In genomic region chr17:42125565-42125964, GRCh38 we compare ENCODE assay signal across 16 cellular contexts. TPM values are rescaled to one million over a fixed set of nuclear protein-coding genes. Genes with fewer than 3 reads are reported as not detected.
DNase-seq lines count a peak whose midpoint lies in the region; ATAC-seq and TF ChIP-seq lines count a peak whose summit lies in the region.
"Had no signal": no experiment of that assay in that cellular context is flagged by ENCODE, and none has a peak within 500 bp of the region (broad histone marks: within the 10 kb centered on the region; RNA-seq: fewer than 3 reads in every experiment).

No MANE protein-coding gene starts in this region.

- H3K9me3 Mint-ChIP-seq in endothelial cell (ENCODE audit: unreplicated experiment), result no peaks in the 10 kb centered on the region
- no peaks in the 10 kb centered on the region for H3K9me3 Mint-ChIP-seq in stimulated activated effector memory CD8-positive, alpha-beta T cell treated with anti-CD3 and anti-CD28 coated beads, Interleukin-12 subunit alpha, Interleukin-12 subunit beta, amount 100 ng/mL, for 72 hours
- H3K9me3 Mint-ChIP-seq: CD4-positive, alpha-beta memory T cell had no signal

- H3K36me3 Mint-ChIP-seq in endothelial cell (ENCODE audit: low read depth, unreplicated experiment), result peaks cover 47% of the 10 kb centered on the region
- peaks cover 74% of the 10 kb centered on the region for H3K36me3 Mint-ChIP-seq in stimulated activated effector memory CD8-positive, alpha-beta T cell treated with anti-CD3 and anti-CD28 coated beads, Interleukin-12 subunit alpha, Interleukin-12 subunit beta, amount 100 ng/mL, for 72 hours

- H3K27ac ChIP-seq in HEK293 (ENCODE audit: extremely low read depth, low read depth, low read length), result no peak overlapping the region
- H3K27ac ChIP-seq: GM23248 had no signal

- peaks cover 39 to 71% of the 10 kb centered on the region in 2 experiments for H3K36me3 ChIP-seq in HEK293 (ENCODE audit: control insufficient read depth in 2 of 2, insufficient read depth in 1 of 2, low read length in 2 of 2)

- DNase-seq in endothelial cell (ENCODE audit: low spot score), result no peak
- DNase-seq in stimulated activated effector memory CD8-positive, alpha-beta T cell treated with anti-CD3 and anti-CD28 coated beads, Interleukin-12 subunit alpha, Interleukin-12 subunit beta, amount 100 ng/mL, for 72 hours (ENCODE audit: low spot score in 2 of 2), result no peak
- no peak for DNase-seq in NCI-H1092 treated with DMSO at 0.1 percent for 48 hours (lab: John Stamatoyannopoulos, UW)
- DNase-seq in retina, result no peak
- DNase-seq in left lobe of liver (ENCODE audit: low spot score), result no peak
- DNase-seq: C1 segment of cervical spinal cord; CD4-positive, alpha-beta memory T cell; COR-L47; DMS153; DND-41; GM23248; H7; HCEC 1CT had no signal

- POLR2A ChIA-PET in HEK293 (lab: Yijun Ruan, JAX), result interaction anchor here (0.8 kb wide), 1 partner anchor 9 kb away, joined by 3 read pairs; no protein-coding TSS in a partner anchor

- H3K4me3 ChIP-seq in HEK293 (ENCODE audit: low read depth, low read length), result no peak overlapping the region
- H3K4me3 ChIP-seq: GM23248 had no signal

- no peak for TF ChIP-seq CTCF in HEK293 (tag by site-specific recombination; IDR thresholded peaks at IDR 0.05)
- TF ChIP-seq CTCF in endothelial cell (IDR thresholded peaks at IDR 0.05; ENCODE audit: unreplicated experiment), result no peak

- ATAC-seq in stimulated activated effector memory CD8-positive, alpha-beta T cell treated with anti-CD3 and anti-CD28 coated beads, Interleukin-12 subunit alpha, Interleukin-12 subunit beta, amount 100 ng/mL, for 72 hours, result no peak
- no peak for ATAC-seq in left lobe of liver

- H3K4me1 ChIP-seq in HEK293 (ENCODE audit: control insufficient read depth, insufficient read depth, low read length), result peaks cover 3% of the 10 kb centered on the region; the same call in 1 of the 2 replicates

- H3K4me1 Mint-ChIP-seq in endothelial cell (ENCODE audit: unreplicated experiment), result peaks cover 12% of the 10 kb centered on the region
- H3K4me1 Mint-ChIP-seq in stimulated activated effector memory CD8-positive, alpha-beta T cell treated with anti-CD3 and anti-CD28 coated beads, Interleukin-12 subunit alpha, Interleukin-12 subunit beta, amount 100 ng/mL, for 72 hours, result peaks cover 20% of the 10 kb centered on the region

- CTCF ChIA-PET in HEK293 (lab: Yijun Ruan, JAX), result interaction anchor here (1.2 to 1.6 kb wide), 2 partner anchors 12 to 88 kb away, joined by 3 to 4 read pairs; no protein-coding TSS in a partner anchor

- no peaks in the 10 kb centered on the region for H3K9me3 ChIP-seq in HEK293 (ENCODE audit: control insufficient read depth, insufficient read depth, low read depth, low read length)

- H3K27ac Mint-ChIP-seq in endothelial cell (ENCODE audit: unreplicated experiment), result no peak overlapping the region
- peak overlapping the region; percentile 69 for H3K27ac Mint-ChIP-seq in stimulated activated effector memory CD8-positive, alpha-beta T cell treated with anti-CD3 and anti-CD28 coated beads, Interleukin-12 subunit alpha, Interleukin-12 subunit beta, amount 100 ng/mL, for 72 hours

- peak overlapping the region; percentile 56 for H3K4me3 Mint-ChIP-seq in endothelial cell (ENCODE audit: unreplicated experiment)
- H3K4me3 Mint-ChIP-seq in stimulated activated effector memory CD8-positive, alpha-beta T cell treated with anti-CD3 and anti-CD28 coated beads, Interleukin-12 subunit alpha, Interleukin-12 subunit beta, amount 100 ng/mL, for 72 hours, result no peak overlapping the region
- H3K4me3 Mint-ChIP-seq: CD4-positive, alpha-beta memory T cell had no signal

- H3K27me3 Mint-ChIP-seq in endothelial cell (ENCODE audit: unreplicated experiment), result peaks cover 10% of the 10 kb centered on the region
- H3K27me3 Mint-ChIP-seq: CD4-positive, alpha-beta memory T cell had no signal

TF ChIP-seq in HEK293, 187 proteins besides CTCF, POLR2A, EP300 and RAD21:
- TF ChIP-seq ZNF510 (tag by site-specific recombination; IDR thresholded peaks at IDR 0.05; ENCODE audit: insufficient replicate concordance), result no peak
- TF ChIP-seq SCRT2 (tag by site-specific recombination; IDR thresholded peaks at IDR 0.05), result 0 out of 2 replicates have a peak, but pooled peaks have one; percentile 24

RNA-seq across cellular contexts. Expression of gene HSPB9, which starts 3.0 kb away (rescaled TPM):
- not detected for total RNA-seq in endothelial cell (ENCODE audit: unreplicated experiment)
- 1.1 TPM for total RNA-seq in left lobe of liver
- total RNA-seq: A172; A673; CD4-positive, alpha-beta memory T cell; GM23248 had no signal

RNA-seq across cellular contexts. Expression of gene KAT2A, which starts 4.4 kb away (rescaled TPM):
- total RNA-seq in endothelial cell (ENCODE audit: unreplicated experiment) (22.8 TPM), left lobe of liver (30.8 TPM)

RNA-seq across cellular contexts. Expression of gene DHX58, which starts 13.1 kb away (rescaled TPM):
- total RNA-seq in endothelial cell (ENCODE audit: unreplicated experiment) (0.41 TPM), left lobe of liver (30.3 TPM)

RNA-seq across cellular contexts. Expression of gene ZNF385C, which starts 27.3 kb away (rescaled TPM):
- total RNA-seq in endothelial cell (ENCODE audit: unreplicated experiment), result 1.3 TPM
- 0.13 TPM for total RNA-seq in left lobe of liver
- total RNA-seq: A172, GM23248 had no signal

RNA-seq across cellular contexts. Expression of gene RAB5C, which starts 29.2 kb away (rescaled TPM):
- total RNA-seq in endothelial cell (ENCODE audit: unreplicated experiment), result 144 TPM
- 56.3 TPM for total RNA-seq in left lobe of liver

Comparison
In these comparisons a context has a peak if more than half of its experiments do, and no peak if none do; other contexts are left out.
1. RNA of gene DHX58, which starts 13.1 kb away (total RNA-seq): 30.3 TPM in left lobe of liver (single experiment); 0.41 TPM in endothelial cell (single experiment); every median in the first group is over 10 times any median in the second.